1 cellular context compared by ENCODE assay signal in genomic region chr2:28451793-28452533, GRCh38.
TF ChIP-seq lines count a peak whose summit lies in the region.

No MANE protein-coding gene starts in this region.

TF ChIP-seq in SK-N-SH treated with all-trans-retinoic acid at 6 μM for 48 hours, 23 proteins besides CTCF, POLR2A, EP300 and RAD21 (continued from another document):
- TF ChIP-seq TSHZ2 (CRISPR knock-in tag; IDR thresholded peaks at IDR 0.05) (no peak), ARNTL (CRISPR knock-in tag; IDR thresholded peaks at IDR 0.05; ENCODE audit: borderline replicate concordance, low read depth) (no peak), PATZ1 (CRISPR knock-in tag; IDR thresholded peaks at IDR 0.05; ENCODE audit: borderline replicate concordance) (no peak), OSR1 (CRISPR knock-in tag; IDR thresholded peaks at IDR 0.05) (no peak), CSDC2 (CRISPR knock-in tag; IDR thresholded peaks at IDR 0.05) (no peak)
